8 cellular contexts compared by ENCODE assay signal in the genomic region with DNA sequence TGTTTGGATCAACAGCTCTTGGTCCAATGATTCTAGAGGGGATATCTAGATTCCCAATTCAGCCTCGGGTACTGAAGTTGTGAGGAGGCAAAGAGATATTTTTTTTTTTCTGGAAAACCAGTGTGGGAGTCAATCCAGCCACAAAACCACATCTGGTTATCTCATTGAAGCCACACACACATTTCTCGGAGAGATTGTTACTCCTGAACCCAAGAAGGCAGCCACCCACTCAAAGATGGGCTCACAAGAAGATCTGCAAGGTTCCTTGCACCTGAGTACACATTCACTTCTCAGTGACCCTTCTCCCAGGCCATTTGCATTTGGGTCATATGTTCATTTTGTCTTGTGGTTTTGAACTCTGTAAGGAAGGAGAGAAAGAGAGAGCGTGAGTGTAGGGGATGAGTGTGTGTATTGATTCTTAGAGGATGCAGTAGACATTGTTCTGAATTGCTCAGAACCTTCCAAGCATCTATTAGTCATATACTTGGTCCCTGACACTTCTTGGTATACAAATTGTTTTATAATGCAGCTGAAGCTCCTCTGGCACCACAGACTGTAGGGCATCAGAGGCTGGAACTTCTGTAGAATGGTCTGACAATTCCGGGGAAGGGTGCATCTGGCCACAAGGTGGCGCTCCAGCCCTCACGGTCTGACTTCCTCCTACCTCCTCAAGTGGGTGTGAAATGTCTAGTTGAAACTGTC. TPM values are rescaled to one million over a fixed set of nuclear protein-coding genes. Genes with fewer than 3 reads are reported as not detected.
DNase-seq lines count a peak whose midpoint lies in the region; ATAC-seq and TF ChIP-seq lines count a peak whose summit lies in the region.

No MANE protein-coding gene starts in this region.

- no peak for DNase-seq in AG09309 (ENCODE audit: low read depth)
- peak; percentile 27 to 79 for DNase-seq in NCI-H524 (lab: John Stamatoyannopoulos, UW)
- peak; percentile 94 for DNase-seq in activated CD4-positive, alpha-beta T cell treated with anti-CD3 and anti-CD28 coated beads, Interleukin-2, amount 10 ng/mL, durations not matched to agents 24 days and 14 days
- peak; percentile 53 for DNase-seq in cerebellum (ENCODE audit: low spot score)
- peak; percentile 71 to 94 for DNase-seq in left lung
- peak; percentile 49 to 83 (median 55) for DNase-seq in stimulated activated CD4-positive, alpha-beta T cell treated with anti-CD3 and anti-CD28 coated beads, TNF-alpha, amount 100 ng/mL, for 1 hour (ENCODE audit: low read depth in 3 of 3, low spot score in 1 of 3)

- peaks cover 16% of the 10 kb centered on the region for H3K4me1 Mint-ChIP-seq in activated CD4-positive, alpha-beta T cell treated with anti-CD3 and anti-CD28 coated beads, Interleukin-2, amount 10 ng/mL, durations not matched to agents 24 days and 14 days

- H3K9me3 ChIP-seq in left lung: no peaks in the 10 kb centered on the region

- H3K4me1 ChIP-seq in left lung: no peaks in the 10 kb centered on the region

- peak overlapping the region; percentile 68 for H3K27ac Mint-ChIP-seq in activated CD4-positive, alpha-beta T cell treated with anti-CD3 and anti-CD28 coated beads, Interleukin-2, amount 10 ng/mL, durations not matched to agents 24 days and 14 days

- intact Hi-C loops in activated CD4-positive, alpha-beta T cell treated with anti-CD3 and anti-CD28 coated beads, Interleukin-2, amount 10 ng/mL, durations not matched to agents 24 days and 14 days (cut with micrococcal nuclease): loop anchor here (1.0 to 10.0 kb wide), 5 partner anchors 39 to 828 kb away; a partner anchor contains a TSS
- intact Hi-C loops in left lung (cut with DNase I): no loop called here

- H3K27me3 ChIP-seq in left lung: no peaks in the 10 kb centered on the region

- no peaks in the 10 kb centered on the region for H3K36me3 Mint-ChIP-seq in activated CD4-positive, alpha-beta T cell treated with anti-CD3 and anti-CD28 coated beads, Interleukin-2, amount 10 ng/mL, durations not matched to agents 24 days and 14 days (ENCODE audit: low read depth)

- no peaks in the 10 kb centered on the region for H3K9me3 Mint-ChIP-seq in activated CD4-positive, alpha-beta T cell treated with anti-CD3 and anti-CD28 coated beads, Interleukin-2, amount 10 ng/mL, durations not matched to agents 24 days and 14 days

- TF ChIP-seq CTCF in AG09309 (IDR thresholded peaks at IDR 0.05; ENCODE audit: control insufficient read depth, insufficient read depth, low read depth, low read length, missing control alignments): peak; percentile 91
- TF ChIP-seq CTCF in left lung (IDR thresholded peaks at IDR 0.05): peak; percentile 82 to 91

- peaks cover 41% of the 10 kb centered on the region for H3K27me3 Mint-ChIP-seq in activated CD4-positive, alpha-beta T cell treated with anti-CD3 and anti-CD28 coated beads, Interleukin-2, amount 10 ng/mL, durations not matched to agents 24 days and 14 days

- no peak overlapping the region for H3K27ac ChIP-seq in left lung

- peak overlapping the region; percentile 44 for H3K4me3 Mint-ChIP-seq in activated CD4-positive, alpha-beta T cell treated with anti-CD3 and anti-CD28 coated beads, Interleukin-2, amount 10 ng/mL, durations not matched to agents 24 days and 14 days

- H3K4me3 ChIP-seq in AG09309 (ENCODE audit: control insufficient read depth, low read depth, low read length) (no peak overlapping the region), left lung (no peak overlapping the region)

- H3K36me3 ChIP-seq in left lung: no peaks in the 10 kb centered on the region

- ATAC-seq in GM18870 (IDR thresholded peaks at IDR 0.05; ENCODE audit: unreplicated experiment) (peak; percentile 72), HG03196 (IDR thresholded peaks at IDR 0.05; ENCODE audit: unreplicated experiment) (peak; percentile 84), left lung (peak; percentile 94)

RNA-seq across cellular contexts. Expression of a gene that starts 39.3 kb away (rescaled TPM):
- total RNA-seq in activated CD4-positive, alpha-beta T cell treated with anti-CD3 and anti-CD28 coated beads, Interleukin-2, amount 10 ng/mL, durations not matched to agents 24 days and 14 days: 311 and 314 TPM in 2 replicates
- total RNA-seq in cerebellum (201 TPM), left lung (100 to 1,000 TPM in 1 of 2 donors, 10 to 100 TPM in 1; 86.0 to 124 TPM)
